Comparison of ENCODE assay signal across 11 cellular contexts in the genomic region with DNA sequence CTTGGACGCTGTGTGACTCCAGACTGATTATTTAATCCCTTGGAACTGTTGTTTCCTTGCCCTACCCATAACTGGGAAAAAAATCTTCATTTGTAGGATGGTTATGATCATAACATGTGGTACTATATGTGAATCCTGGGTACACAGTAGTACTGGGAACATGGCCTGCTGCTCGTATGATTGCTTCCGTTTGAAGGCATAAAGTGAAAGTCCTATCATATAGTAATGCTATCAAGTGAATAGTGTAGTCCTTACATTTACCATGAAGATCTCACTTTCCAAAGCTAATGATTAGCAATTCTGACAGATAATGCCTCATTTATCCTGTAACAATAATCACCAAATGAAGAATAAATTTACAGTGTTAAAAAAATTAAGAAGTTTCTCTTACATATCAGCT. TPM values are rescaled to one million over a fixed set of nuclear protein-coding genes. Genes with fewer than 3 reads are reported as not detected.
DNase-seq lines count a peak whose midpoint lies in the region; ATAC-seq, FAIRE-seq and TF ChIP-seq lines count a peak whose summit lies in the region.
"Had no signal": no experiment of that assay in that cellular context is flagged by ENCODE, and none has a peak within 500 bp of the region (broad histone marks: within the 10 kb centered on the region; RNA-seq: fewer than 3 reads in every experiment).

No MANE protein-coding gene starts in this region.

- no peaks in the 10 kb centered on the region for H4K20me1 ChIP-seq in Karpas-422 (ENCODE audit: insufficient read depth, low read depth, low read length)

- H2AFZ ChIP-seq in Karpas-422 (ENCODE audit: low read length), result no peak overlapping the region
- H2AFZ ChIP-seq in parathyroid adenoma, result no peak overlapping the region

- peaks cover 100% of the 10 kb centered on the region for H3K4me1 ChIP-seq in Karpas-422 (ENCODE audit: low read length)
- H3K4me1 ChIP-seq in parathyroid adenoma, result no peaks in the 10 kb centered on the region

- H3K9ac ChIP-seq in Karpas-422 (ENCODE audit: low read length) (peak overlapping the region; percentile 71), parathyroid adenoma (no peak overlapping the region)

- H3K79me2 ChIP-seq in Karpas-422 (ENCODE audit: low read length), result peaks cover 71% of the 10 kb centered on the region
- H3K79me2 ChIP-seq in parathyroid adenoma, result no peaks in the 10 kb centered on the region

- no peak for TF ChIP-seq CTCF in parathyroid adenoma (IDR thresholded peaks at IDR 0.05)

- no peak for FAIRE-seq in RCC 7860 (lab: Jason Lieb, UNC)
- FAIRE-seq: G401.6 had no signal

- ATAC-seq in HG03439 (IDR thresholded peaks at IDR 0.05; ENCODE audit: unreplicated experiment), result no peak
- ATAC-seq: activated CD8-positive, alpha-beta memory T cell treated with anti-CD3 and anti-CD28 coated beads, Interleukin-2, amount 10 ng/mL, durations not matched to agents 7 days and 5 days had no signal

- DNase-seq in AG08395 (ENCODE audit: low spot score), result peak; percentile 7
- DNase-seq in Karpas-422, result peak; percentile 71
- DNase-seq in dermis blood vessel endothelial cell, result peak; percentile 59
- no peak for DNase-seq in HuH-7.5 (ENCODE audit: low spot score)
- DNase-seq in RCC 7860 (ENCODE audit: low spot score), result no peak
- no peak for DNase-seq in activated T-cell treated with anti-CD3 and anti-CD28 coated beads, Interleukin-2, amount 50 U/mL, for 48 hours
- DNase-seq: activated CD8-positive, alpha-beta memory T cell treated with anti-CD3 and anti-CD28 coated beads, Interleukin-2, amount 10 ng/mL, durations not matched to agents 7 days and 5 days; amniotic stem cell had no signal

- H3K4me3 ChIP-seq in Karpas-422 (ENCODE audit: low read length) (peak overlapping the region; percentile 58), parathyroid adenoma (ENCODE audit: low read depth, low read length) (no peak overlapping the region)

- no peaks in the 10 kb centered on the region for H3K27me3 ChIP-seq in Karpas-422 (ENCODE audit: low read length)
- no peaks in the 10 kb centered on the region for H3K27me3 ChIP-seq in parathyroid adenoma (ENCODE audit: control insufficient read depth, insufficient read depth, low read length)

- H3K9me3 ChIP-seq in Karpas-422 (ENCODE audit: low read length) (no peaks in the 10 kb centered on the region), parathyroid adenoma (ENCODE audit: control insufficient read depth, low read length) (no peaks in the 10 kb centered on the region)

- peak overlapping the region; percentile 77 for H3K4me2 ChIP-seq in Karpas-422 (ENCODE audit: low read depth, low read length, poor library complexity, severe bottlenecking)
- H3K4me2 ChIP-seq in parathyroid adenoma (ENCODE audit: low read length), result peak overlapping the region; percentile 7

- no peaks in the 10 kb centered on the region for H3K9me2 ChIP-seq in Karpas-422 (replicated peaks; ENCODE audit: insufficient read depth, low read length)

- peak overlapping the region; percentile 99 for H3K27ac ChIP-seq in Karpas-422 (ENCODE audit: low read length)
- H3K27ac ChIP-seq in parathyroid adenoma, result peak overlapping the region; percentile 59

- no peaks in the 10 kb centered on the region for H3K36me3 ChIP-seq in Karpas-422 (ENCODE audit: insufficient read depth, low read length)
- H3K36me3 ChIP-seq in parathyroid adenoma (ENCODE audit: control insufficient read depth, insufficient read depth, low read length), result no peaks in the 10 kb centered on the region

RNA-seq across cellular contexts. Expression of gene MEF2C, which starts 53.2 kb away (rescaled TPM):
- total RNA-seq in Karpas-422 (2014; rRNA removed; shearing (Covaris generic); ENCODE audit: low replicate concordance), result 105 and 171 TPM in 2 replicates
- total RNA-seq in dermis blood vessel endothelial cell, result 132 and 169 TPM in 2 replicates

Comparison
In these comparisons a context has a peak if more than half of its experiments do, and no peak if none do; other contexts are left out.
1. DNase-seq: peak in AG08395 (single experiment), Karpas-422 (single experiment) and dermis blood vessel endothelial cell (single experiment); none in HuH-7.5 (single experiment), RCC 7860 (single experiment) and activated T-cell treated with anti-CD3 and anti-CD28 coated beads, Interleukin-2, amount 50 U/mL, for 48 hours (0 of 2).